1 cellular context compared by ENCODE assay signal in genomic region chr11:108199446-108200321, GRCh38.
TF ChIP-seq lines count a peak whose summit lies in the region.

No MANE protein-coding gene starts in this region.

TF ChIP-seq in GM23338, 12 proteins besides CTCF, POLR2A, EP300 and RAD21 (continued from another document):
- TF ChIP-seq, protein P1, sequence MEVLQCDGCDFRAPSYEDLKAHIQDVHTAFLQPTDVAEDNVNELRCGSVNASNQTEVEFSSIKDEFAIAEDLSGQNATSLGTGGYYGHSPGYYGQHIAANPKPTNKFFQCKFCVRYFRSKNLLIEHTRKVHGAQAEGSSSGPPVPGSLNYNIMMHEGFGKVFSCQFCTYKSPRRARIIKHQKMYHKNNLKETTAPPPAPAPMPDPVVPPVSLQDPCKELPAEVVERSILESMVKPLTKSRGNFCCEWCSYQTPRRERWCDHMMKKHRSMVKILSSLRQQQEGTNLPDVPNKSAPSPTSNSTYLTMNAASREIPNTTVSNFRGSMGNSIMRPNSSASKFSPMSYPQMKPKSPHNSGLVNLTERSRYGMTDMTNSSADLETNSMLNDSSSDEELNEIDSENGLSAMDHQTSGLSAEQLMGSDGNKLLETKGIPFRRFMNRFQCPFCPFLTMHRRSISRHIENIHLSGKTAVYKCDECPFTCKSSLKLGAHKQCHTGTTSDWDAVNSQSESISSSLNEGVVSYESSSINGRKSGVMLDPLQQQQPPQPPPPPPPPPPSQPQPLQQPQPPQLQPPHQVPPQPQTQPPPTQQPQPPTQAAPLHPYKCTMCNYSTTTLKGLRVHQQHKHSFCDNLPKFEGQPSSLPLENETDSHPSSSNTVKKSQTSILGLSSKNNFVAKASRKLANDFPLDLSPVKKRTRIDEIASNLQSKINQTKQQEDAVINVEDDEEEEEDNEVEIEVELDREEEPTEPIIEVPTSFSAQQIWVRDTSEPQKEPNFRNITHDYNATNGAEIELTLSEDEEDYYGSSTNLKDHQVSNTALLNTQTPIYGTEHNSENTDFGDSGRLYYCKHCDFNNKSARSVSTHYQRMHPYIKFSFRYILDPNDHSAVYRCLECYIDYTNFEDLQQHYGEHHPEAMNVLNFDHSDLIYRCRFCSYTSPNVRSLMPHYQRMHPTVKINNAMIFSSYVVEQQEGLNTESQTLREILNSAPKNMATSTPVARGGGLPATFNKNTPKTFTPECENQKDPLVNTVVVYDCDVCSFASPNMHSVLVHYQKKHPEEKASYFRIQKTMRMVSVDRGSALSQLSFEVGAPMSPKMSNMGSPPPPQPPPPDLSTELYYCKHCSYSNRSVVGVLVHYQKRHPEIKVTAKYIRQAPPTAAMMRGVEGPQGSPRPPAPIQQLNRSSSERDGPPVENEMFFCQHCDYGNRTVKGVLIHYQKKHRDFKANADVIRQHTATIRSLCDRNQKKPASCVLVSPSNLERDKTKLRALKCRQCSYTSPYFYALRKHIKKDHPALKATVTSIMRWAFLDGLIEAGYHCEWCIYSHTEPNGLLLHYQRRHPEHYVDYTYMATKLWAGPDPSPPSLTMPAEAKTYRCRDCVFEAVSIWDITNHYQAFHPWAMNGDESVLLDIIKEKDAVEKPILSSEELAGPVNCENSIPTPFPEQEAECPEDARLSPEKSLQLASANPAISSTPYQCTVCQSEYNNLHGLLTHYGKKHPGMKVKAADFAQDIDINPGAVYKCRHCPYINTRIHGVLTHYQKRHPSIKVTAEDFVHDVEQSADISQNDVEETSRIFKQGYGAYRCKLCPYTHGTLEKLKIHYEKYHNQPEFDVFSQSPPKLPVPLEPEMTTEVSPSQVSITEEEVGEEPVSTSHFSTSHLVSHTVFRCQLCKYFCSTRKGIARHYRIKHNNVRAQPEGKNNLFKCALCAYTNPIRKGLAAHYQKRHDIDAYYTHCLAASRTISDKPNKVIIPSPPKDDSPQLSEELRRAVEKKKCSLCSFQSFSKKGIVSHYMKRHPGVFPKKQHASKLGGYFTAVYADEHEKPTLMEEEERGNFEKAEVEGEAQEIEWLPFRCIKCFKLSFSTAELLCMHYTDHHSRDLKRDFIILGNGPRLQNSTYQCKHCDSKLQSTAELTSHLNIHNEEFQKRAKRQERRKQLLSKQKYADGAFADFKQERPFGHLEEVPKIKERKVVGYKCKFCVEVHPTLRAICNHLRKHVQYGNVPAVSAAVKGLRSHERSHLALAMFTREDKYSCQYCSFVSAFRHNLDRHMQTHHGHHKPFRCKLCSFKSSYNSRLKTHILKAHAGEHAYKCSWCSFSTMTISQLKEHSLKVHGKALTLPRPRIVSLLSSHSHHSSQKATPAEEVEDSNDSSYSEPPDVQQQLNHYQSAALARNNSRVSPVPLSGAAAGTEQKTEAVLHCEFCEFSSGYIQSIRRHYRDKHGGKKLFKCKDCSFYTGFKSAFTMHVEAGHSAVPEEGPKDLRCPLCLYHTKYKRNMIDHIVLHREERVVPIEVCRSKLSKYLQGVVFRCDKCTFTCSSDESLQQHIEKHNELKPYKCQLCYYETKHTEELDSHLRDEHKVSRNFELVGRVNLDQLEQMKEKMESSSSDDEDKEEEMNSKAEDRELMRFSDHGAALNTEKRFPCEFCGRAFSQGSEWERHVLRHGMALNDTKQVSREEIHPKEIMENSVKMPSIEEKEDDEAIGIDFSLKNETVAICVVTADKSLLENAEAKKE (CRISPR knock-in tag; IDR thresholded peaks at IDR 0.05), result no peak
- no peak for TF ChIP-seq NANOG (IDR thresholded peaks at IDR 0.05; ENCODE audit: borderline replicate concordance)
- no peak for TF ChIP-seq CREB1 (CRISPR knock-in tag; IDR thresholded peaks at IDR 0.05; ENCODE audit: low read depth)
- no peak for TF ChIP-seq EZH2phosphoT487 (IDR thresholded peaks at IDR 0.05; ENCODE audit: unreplicated experiment)
- no peak for TF ChIP-seq REST (IDR thresholded peaks at IDR 0.05; ENCODE audit: unreplicated experiment)
- TF ChIP-seq, protein P2, sequence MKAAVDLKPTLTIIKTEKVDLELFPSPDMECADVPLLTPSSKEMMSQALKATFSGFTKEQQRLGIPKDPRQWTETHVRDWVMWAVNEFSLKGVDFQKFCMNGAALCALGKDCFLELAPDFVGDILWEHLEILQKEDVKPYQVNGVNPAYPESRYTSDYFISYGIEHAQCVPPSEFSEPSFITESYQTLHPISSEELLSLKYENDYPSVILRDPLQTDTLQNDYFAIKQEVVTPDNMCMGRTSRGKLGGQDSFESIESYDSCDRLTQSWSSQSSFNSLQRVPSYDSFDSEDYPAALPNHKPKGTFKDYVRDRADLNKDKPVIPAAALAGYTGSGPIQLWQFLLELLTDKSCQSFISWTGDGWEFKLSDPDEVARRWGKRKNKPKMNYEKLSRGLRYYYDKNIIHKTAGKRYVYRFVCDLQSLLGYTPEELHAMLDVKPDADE (IDR thresholded peaks at IDR 0.05), result no peak
- no peak for TF ChIP-seq JUNB (IDR thresholded peaks at IDR 0.05; ENCODE audit: unreplicated experiment)
- TF ChIP-seq STAT1 (IDR thresholded peaks at IDR 0.05; ENCODE audit: unreplicated experiment), result no peak
- no peak for TF ChIP-seq EZH2 (IDR thresholded peaks at IDR 0.05; ENCODE audit: low read depth, unreplicated experiment)
- no peak for TF ChIP-seq ZNF114 (CRISPR knock-in tag; IDR thresholded peaks at IDR 0.05)
- TF ChIP-seq POLR2AphosphoS5 (IDR thresholded peaks at IDR 0.05; ENCODE audit: low read depth), result no peak
